In genomic region chr9:136587145-136587943, GRCh38 we compare ENCODE assay signal across 8 cellular contexts. TPM values are rescaled to one million over a fixed set of nuclear protein-coding genes. Genes with fewer than 3 reads are reported as not detected.
A peak's percentile ranks its signal among the peaks of the same experiment; 100 is the strongest.
DNase-seq lines count a peak whose midpoint lies in the region; ATAC-seq and TF ChIP-seq lines count a peak whose summit lies in the region.
"Had no signal": no experiment of that assay in that cellular context is flagged by ENCODE, and none has a peak within 500 bp of the region (broad histone marks: within the 10 kb centered on the region; RNA-seq: fewer than 3 reads in every experiment).

No MANE protein-coding gene starts in this region.

- peaks cover 0 to 100% (median 52%) of the 10 kb centered on the region in 4 donors for H3K4me1 ChIP-seq in tibial nerve

- TF ChIP-seq POLR2A in tibial nerve (IDR thresholded peaks at IDR 0.05), result no peak

- TF ChIP-seq CTCF in cardiac fibroblast (IDR thresholded peaks at IDR 0.05; ENCODE audit: low read depth, low read length), result no peak
- TF ChIP-seq CTCF in tibial nerve (IDR thresholded peaks at IDR 0.05), result no peak

- TF ChIP-seq EP300 in tibial nerve (IDR thresholded peaks at IDR 0.05), result peak in 1 of 2 donors; percentile 61

- DNase-seq in MG63 (peak; percentile 15), cardiac fibroblast (ENCODE audit: low read depth in 2 of 2) (peak; percentile 71 to 78), left lobe of liver (ENCODE audit: low spot score) (no peak), tibial nerve (ENCODE audit: low spot score in 2 of 2) (peak; percentile 53 to 56)
- no peak for DNase-seq in stimulated activated CD4-positive, alpha-beta T cell treated with anti-CD3 and anti-CD28 coated beads, Interleukin-2, amount 100 ng/mL, for 48 hours
- DNase-seq: stimulated activated CD4-positive, alpha-beta T cell treated with anti-CD3 and anti-CD28 coated beads, Interleukin-12 subunit alpha, Interleukin-12 subunit beta, amount 100 ng/mL, for 4 hours had no signal

- WGBS in tibial nerve, 2 donors, result 7 to 9% methylated on average over 16 to 21 of the region's 33 CpGs

- H3K9me3 ChIP-seq in MG63 (no peaks in the 10 kb centered on the region), tibial nerve (no peaks in the 10 kb centered on the region)

- H3K36me3 ChIP-seq in MG63 (no peaks in the 10 kb centered on the region), tibial nerve (no peaks in the 10 kb centered on the region)

- H3K27me3 ChIP-seq in MG63, result no peaks in the 10 kb centered on the region
- H3K27me3 ChIP-seq in tibial nerve, result no peaks in the 10 kb centered on the region

- H3K4me3 ChIP-seq in MG63 (no peak overlapping the region), cardiac fibroblast (replicated peaks in 1 of 2; ENCODE audit: low read depth in 2 of 2, low read length in 2 of 2) (peak overlapping the region in 1 of 2 donors; percentile 5), tibial nerve (no peak overlapping the region)

- peak; percentile 13 for ATAC-seq in left lobe of liver
- no peak for ATAC-seq in HG03520 (IDR thresholded peaks at IDR 0.05; ENCODE audit: unreplicated experiment)
- ATAC-seq in GM19328 (IDR thresholded peaks at IDR 0.05; ENCODE audit: unreplicated experiment), result no peak

- H3K27ac ChIP-seq in tibial nerve, result peak overlapping the region in 2 of 4 donors; percentile 73 to 78

RNA-seq across cellular contexts. Expression of gene NOTCH1, which starts 41.5 kb away (rescaled TPM):
- 4.4 and 4.7 TPM in 2 replicates for total RNA-seq in MG63 (2014; rRNA removed; shearing (Covaris generic); ENCODE audit: low replicate concordance)
- total RNA-seq in left lobe of liver (31.9 TPM), tibial nerve (10 to 100 TPM; 29.3 to 65.4 (median 41.5) TPM)

Comparison
In these comparisons a context has a peak if more than half of its experiments do, and no peak if none do; other contexts are left out.
1. DNase-seq: peak in MG63 (single experiment), cardiac fibroblast (2 of 2) and tibial nerve (2 of 2); none in left lobe of liver (single experiment) and stimulated activated CD4-positive, alpha-beta T cell treated with anti-CD3 and anti-CD28 coated beads, Interleukin-2, amount 100 ng/mL, for 48 hours (0 of 2).